In the genomic region with DNA sequence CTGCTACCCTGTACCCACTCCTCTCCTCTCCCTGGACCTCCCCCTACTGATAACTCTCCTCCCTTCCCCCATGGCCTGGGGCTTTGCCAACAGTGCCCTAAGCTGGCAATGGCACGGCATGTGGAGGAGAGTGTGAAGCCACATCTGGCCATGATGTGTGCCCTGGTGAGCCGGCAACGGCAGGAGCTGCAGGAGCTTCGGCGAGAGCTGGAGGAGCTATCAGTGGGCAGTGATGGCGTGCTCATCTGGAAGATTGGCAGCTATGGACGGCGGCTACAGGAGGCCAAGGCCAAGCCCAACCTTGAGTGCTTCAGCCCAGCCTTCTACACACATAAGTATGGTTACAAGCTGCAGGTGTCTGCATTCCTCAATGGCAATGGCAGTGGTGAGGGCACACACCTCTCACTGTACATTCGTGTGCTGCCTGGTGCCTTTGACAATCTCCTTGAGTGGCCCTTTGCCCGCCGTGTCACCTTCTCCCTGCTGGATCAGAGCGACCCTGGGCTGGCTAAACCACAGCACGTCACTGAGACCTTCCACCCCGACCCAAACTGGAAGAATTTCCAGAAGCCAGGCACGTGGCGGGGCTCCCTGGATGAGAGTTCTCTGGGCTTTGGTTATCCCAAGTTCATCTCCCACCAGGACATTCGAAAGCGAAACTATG, we compare ENCODE assay signal across 13 cellular contexts. TPM values are rescaled to one million over a fixed set of nuclear protein-coding genes. Genes with fewer than 3 reads are reported as not detected.
DNase-seq lines count a peak whose midpoint lies in the region; ATAC-seq and TF ChIP-seq lines count a peak whose summit lies in the region.
"Had no signal": no experiment of that assay in that cellular context is flagged by ENCODE, and none has a peak within 500 bp of the region (broad histone marks: within the 10 kb centered on the region; RNA-seq: fewer than 3 reads in every experiment).

No MANE protein-coding gene starts in this region.

- peaks cover 58% of the 10 kb centered on the region for H3K4me1 ChIP-seq in body of pancreas
- H3K4me1 ChIP-seq in muscle layer of duodenum (ENCODE audit: control insufficient read depth in 1 of 2, insufficient read depth in 2 of 2, low read length in 2 of 2), result peaks cover 12 to 28% of the 10 kb centered on the region in 2 donors
- H3K4me1 ChIP-seq in upper lobe of left lung, result peaks cover 48 to 69% (median 59%) of the 10 kb centered on the region in 4 donors

- TF ChIP-seq POLR2A in body of pancreas (IDR thresholded peaks at IDR 0.05) (peak in 1 of 3 donors; percentile 4), upper lobe of left lung (IDR thresholded peaks at IDR 0.05) (no peak)

- H3K9me3 Mint-ChIP-seq in activated naive CD4-positive, alpha-beta T cell treated with anti-CD3 and anti-CD28 coated beads for 36 hours, result no peaks in the 10 kb centered on the region
- H3K9me3 Mint-ChIP-seq: natural killer cell had no signal

- H3K27me3 ChIP-seq in body of pancreas, result no peaks in the 10 kb centered on the region
- no peaks in the 10 kb centered on the region for H3K27me3 ChIP-seq in muscle layer of duodenum (ENCODE audit: low read depth, low read length)
- H3K27me3 ChIP-seq in upper lobe of left lung, result no peaks in the 10 kb centered on the region
- H3K27me3 ChIP-seq: SJSA1 had no signal

- CTCF ChIA-PET in activated naive CD4-positive, alpha-beta T cell treated with anti-CD3 and anti-CD28 coated beads for 36 hours (lab: Charles Lee), result interaction anchor here (0.8 to 14.2 kb wide), 10 partner anchors 8 to 103 kb away, joined by 3 to 353 read pairs (median 6); a partner anchor contains a TSS

- TF ChIP-seq EP300 in upper lobe of left lung (IDR thresholded peaks at IDR 0.05), result no peak

- peaks cover 35% of the 10 kb centered on the region for H3K36me3 Mint-ChIP-seq in activated naive CD4-positive, alpha-beta T cell treated with anti-CD3 and anti-CD28 coated beads for 36 hours (ENCODE audit: low read depth)
- H3K36me3 Mint-ChIP-seq: natural killer cell had no signal

- H3K4me3 Mint-ChIP-seq in activated naive CD4-positive, alpha-beta T cell treated with anti-CD3 and anti-CD28 coated beads for 36 hours, result no peak overlapping the region
- H3K4me3 Mint-ChIP-seq: natural killer cell had no signal

- intact Hi-C loops in activated naive CD4-positive, alpha-beta T cell treated with anti-CD3 and anti-CD28 coated beads for 36 hours (cut with micrococcal nuclease), result no loop called here
- intact Hi-C loops in body of pancreas (cut with DNase I), result no loop called here

- H3K27me3 Mint-ChIP-seq in activated naive CD4-positive, alpha-beta T cell treated with anti-CD3 and anti-CD28 coated beads for 36 hours (ENCODE audit: low read depth), result no peaks in the 10 kb centered on the region

- peak overlapping the region in 3 of 4 donors; percentile 33 to 98 (median 94) for H3K27ac ChIP-seq in body of pancreas
- H3K27ac ChIP-seq in muscle layer of duodenum (ENCODE audit: low read length), result peak overlapping the region; percentile 23
- peak overlapping the region; percentile 48 to 97 (median 94) for H3K27ac ChIP-seq in upper lobe of left lung
- H3K27ac ChIP-seq: SJSA1 had no signal

- peaks cover 40% of the 10 kb centered on the region for H3K4me1 Mint-ChIP-seq in activated naive CD4-positive, alpha-beta T cell treated with anti-CD3 and anti-CD28 coated beads for 36 hours (ENCODE audit: low read depth)

- no peak for ATAC-seq in body of pancreas
- peak in 1 of 2 donors; percentile 17 for ATAC-seq in upper lobe of left lung (ENCODE audit: low FRiP score in 2 of 2)
- no peak for ATAC-seq in GM21528 (IDR thresholded peaks at IDR 0.05; ENCODE audit: low FRiP score, unreplicated experiment)

- WGBS in body of pancreas, 2 donors, result 10 to 53% methylated on average over 4 to 18 of the region's 18 CpGs
- 66 to 67% methylated on average over 15 to 18 of the region's 18 CpGs for WGBS in upper lobe of left lung, 2 donors

- H3K4me3 ChIP-seq in body of pancreas, result no peak overlapping the region
- H3K4me3 ChIP-seq in muscle layer of duodenum (ENCODE audit: low read depth in 1 of 2, low read length in 2 of 2), result no peak overlapping the region
- no peak overlapping the region for H3K4me3 ChIP-seq in upper lobe of left lung
- H3K4me3 ChIP-seq: SJSA1 had no signal

- DNase-seq in activated naive CD4-positive, alpha-beta T cell treated with anti-CD3 and anti-CD28 coated beads for 36 hours, result no peak
- DNase-seq in activated naive CD4-positive, alpha-beta T cell (lab: John Stamatoyannopoulos, UW), result no peak
- DNase-seq in body of pancreas (peak in 2 of 4 donors; percentile 41 to 52), upper lobe of left lung (peak in 1 of 2 donors; percentile 52), NCI-H146 treated with DMSO at 0.1 percent for 48 hours (lab: John Stamatoyannopoulos, UW; ENCODE audit: unreplicated experiment) (no peak), Kasumi-1 (lab: John Stamatoyannopoulos, UW) (no peak)
- DNase-seq: effector CD4-positive, alpha-beta T cell; natural killer cell; NCI-H187 treated with DMSO at 0.1 percent for 48 hours; stimulated activated CD4-positive, alpha-beta T cell treated with anti-CD3 and anti-CD28 coated beads, Interleukin-1b, Interleukin-23, amount 100 ng/mL, for 48 hours had no signal

- no peaks in the 10 kb centered on the region for H3K9me3 ChIP-seq in body of pancreas
- H3K9me3 ChIP-seq in muscle layer of duodenum (ENCODE audit: control insufficient read depth in 1 of 2, low read length in 2 of 2), result no peaks in the 10 kb centered on the region
- no peaks in the 10 kb centered on the region for H3K9me3 ChIP-seq in upper lobe of left lung
- H3K9me3 ChIP-seq: SJSA1 had no signal

- peak overlapping the region; percentile 15 for H3K27ac Mint-ChIP-seq in activated naive CD4-positive, alpha-beta T cell treated with anti-CD3 and anti-CD28 coated beads for 36 hours

- H3K36me3 ChIP-seq in body of pancreas (replicated peaks in 1 of 2; ENCODE audit: insufficient read depth in 1 of 2, low read depth in 2 of 2) (peaks cover 0 to 7% of the 10 kb centered on the region in 2 donors), muscle layer of duodenum (ENCODE audit: control insufficient read depth in 1 of 2, insufficient read depth in 2 of 2, low read length in 2 of 2) (peaks cover 3 to 10% of the 10 kb centered on the region in 2 donors), upper lobe of left lung (peaks cover 0 to 32% (median 21%) of the 10 kb centered on the region in 4 donors)

- no peak for TF ChIP-seq CTCF in body of pancreas (IDR thresholded peaks at IDR 0.05)
- no peak for TF ChIP-seq CTCF in upper lobe of left lung (IDR thresholded peaks at IDR 0.05)

RNA-seq across cellular contexts. Expression of a gene that starts 5.2 kb away (rescaled TPM):
- total RNA-seq in activated naive CD4-positive, alpha-beta T cell treated with anti-CD3 and anti-CD28 coated beads for 36 hours, result 10 to 100 TPM; 75.9 to 80.4 TPM
- total RNA-seq in body of pancreas (10 to 100 TPM; 27.5 to 48.1 TPM), upper lobe of left lung (10 to 100 TPM; 34.8 to 84.9 (median 64.1) TPM)

RNA-seq across cellular contexts. Expression of a gene that starts 20.4 kb away (rescaled TPM):
- 1 to 10 TPM; 3.1 to 3.2 TPM for total RNA-seq in activated naive CD4-positive, alpha-beta T cell treated with anti-CD3 and anti-CD28 coated beads for 36 hours
- 10 to 100 TPM in 1 of 2 donors, 1 to 10 TPM in 1; 2.9 to 18.5 TPM for total RNA-seq in body of pancreas
- 10 to 100 TPM in 3 of 6 donors, 1 to 10 TPM in 3; 3.5 to 34.6 (median 13.0) TPM for total RNA-seq in upper lobe of left lung

RNA-seq across cellular contexts. Expression of a gene that starts 23.0 kb away (rescaled TPM):
- 1 to 10 TPM; 4.0 to 4.6 TPM for total RNA-seq in activated naive CD4-positive, alpha-beta T cell treated with anti-CD3 and anti-CD28 coated beads for 36 hours
- total RNA-seq in body of pancreas (1 to 10 TPM; 2.0 to 3.1 TPM), upper lobe of left lung (10 to 100 TPM in 3 of 6 donors, 1 to 10 TPM in 3; 4.1 to 25.8 (median 14.1) TPM)

RNA-seq across cellular contexts. Expression of a gene that starts 29.2 kb away (rescaled TPM):
- 1,000 to 10,000 TPM; 2,756 to 2,921 TPM for total RNA-seq in activated naive CD4-positive, alpha-beta T cell treated with anti-CD3 and anti-CD28 coated beads for 36 hours
- 100 to 1,000 TPM; 208 to 220 TPM for total RNA-seq in body of pancreas
- total RNA-seq in upper lobe of left lung, result 1,000 to 10,000 TPM in 2 of 6 donors, 100 to 1,000 TPM in 4; 206 to 1,142 (median 416) TPM

RNA-seq across cellular contexts. Expression of a gene that starts 31.3 kb away (rescaled TPM):
- 10 to 100 TPM; 10.2 to 12.3 TPM for total RNA-seq in activated naive CD4-positive, alpha-beta T cell treated with anti-CD3 and anti-CD28 coated beads for 36 hours
- total RNA-seq in body of pancreas, result 10 to 100 TPM; 18.2 to 61.3 TPM
- 100 to 1,000 TPM in 2 of 6 donors, 10 to 100 TPM in 4; 69.5 to 123 (median 85.5) TPM for total RNA-seq in upper lobe of left lung

Comparison
In these comparisons a context has a peak if more than half of its experiments do, and no peak if none do; other contexts are left out.
1. H3K27ac ChIP-seq: peak in every context shown above with its lines; median percentile 94 in body of pancreas; 94 in upper lobe of left lung; 23 in muscle layer of duodenum.